Comparison of ENCODE assay signal across 35 cellular contexts in genomic region chr4:52704133-52704532, GRCh38. TPM values are rescaled to one million over a fixed set of nuclear protein-coding genes. Genes with fewer than 3 reads are reported as not detected.
DNase-seq lines count a peak whose midpoint lies in the region; ATAC-seq, FAIRE-seq and TF ChIP-seq lines count a peak whose summit lies in the region.
"Had no signal": no experiment of that assay in that cellular context is flagged by ENCODE, and none has a peak within 500 bp of the region (broad histone marks: within the 10 kb centered on the region; RNA-seq: fewer than 3 reads in every experiment).

No MANE protein-coding gene starts in this region.

- H3K4me3 ChIP-seq in bronchial epithelial cell (ENCODE audit: low read depth, low read length): no peak overlapping the region
- no peak overlapping the region for H3K4me3 ChIP-seq in neural progenitor cell
- H3K4me3 ChIP-seq: coronary artery, gastrocnemius medialis, pancreas, SJCRH30 had no signal

- H3K79me2 ChIP-seq in neural progenitor cell (ENCODE audit: low read depth): no peaks in the 10 kb centered on the region

- H3K27ac ChIP-seq in neural progenitor cell: no peak overlapping the region
- H3K27ac ChIP-seq: coronary artery, gastrocnemius medialis, pancreas, SJCRH30, WERI-Rb-1 had no signal

- H3K4me1 Mint-ChIP-seq in activated CD8-positive, alpha-beta T cell treated with anti-CD3 and anti-CD28 coated beads for 36 hours (ENCODE audit: low read depth): no peaks in the 10 kb centered on the region
- no peaks in the 10 kb centered on the region for H3K4me1 Mint-ChIP-seq in neural progenitor cell
- H3K4me1 Mint-ChIP-seq: CD14-positive monocyte, nephron progenitor cell had no signal

- H3K9ac ChIP-seq in neural progenitor cell: no peak overlapping the region

- H4K20me1 ChIP-seq in neural progenitor cell (ENCODE audit: low read depth): no peaks in the 10 kb centered on the region

- no peak overlapping the region for H3K4me3 Mint-ChIP-seq in activated CD8-positive, alpha-beta T cell treated with anti-CD3 and anti-CD28 coated beads for 36 hours
- H3K4me3 Mint-ChIP-seq in neural progenitor cell: no peak overlapping the region
- H3K4me3 Mint-ChIP-seq: activated CD4-positive, alpha-beta T cell treated with anti-CD3 and anti-CD28 coated beads, Interleukin-2, amount 10 ng/mL, durations not matched to agents 24 days and 14 days; activated naive CD8-positive, alpha-beta T cell; CD14-positive monocyte; nephron progenitor cell; stimulated activated naive B cell treated with anti-CD40 and anti-IgM and Interleukin-4, amounts not matched to agents 10 μg/mL and 1 μg/mL and 100 μg/mL, for 72 hours; type B pancreatic cell had no signal

- no peaks in the 10 kb centered on the region for H3K9me3 Mint-ChIP-seq in activated CD8-positive, alpha-beta T cell treated with anti-CD3 and anti-CD28 coated beads for 36 hours
- no peaks in the 10 kb centered on the region for H3K9me3 Mint-ChIP-seq in neural progenitor cell
- H3K9me3 Mint-ChIP-seq: nephron progenitor cell, type B pancreatic cell had no signal

- peaks cover 1% of the 10 kb centered on the region for H3K27me3 Mint-ChIP-seq in activated CD8-positive, alpha-beta T cell treated with anti-CD3 and anti-CD28 coated beads for 36 hours
- peaks cover 7% of the 10 kb centered on the region for H3K27me3 Mint-ChIP-seq in neural progenitor cell (ENCODE audit: insufficient read depth, low read depth)
- H3K27me3 Mint-ChIP-seq: activated naive CD8-positive, alpha-beta T cell; stimulated activated naive B cell treated with anti-CD40 and anti-IgM and Interleukin-4, amounts not matched to agents 10 μg/mL and 1 μg/mL and 100 μg/mL, for 72 hours; type B pancreatic cell had no signal

- POLR2A ChIA-PET in activated CD8-positive, alpha-beta T cell treated with anti-CD3 and anti-CD28 coated beads for 36 hours (lab: Charles Lee): interaction anchor here (1.0 to 1.2 kb wide), 2 partner anchors 8 to 9 kb away, joined by 3 to 4 read pairs; no protein-coding TSS in a partner anchor

- TF ChIP-seq CTCF in bronchial epithelial cell (IDR thresholded peaks at IDR 0.05; ENCODE audit: insufficient read depth, low read length, severe bottlenecking): no peak
- no peak for TF ChIP-seq CTCF in activated CD8-positive, alpha-beta T cell treated with anti-CD3 and anti-CD28 coated beads for 36 hours (IDR thresholded peaks at IDR 0.05)
- TF ChIP-seq CTCF in neural progenitor cell (IDR thresholded peaks at IDR 0.05): no peak

- H3K9me3 ChIP-seq in neural progenitor cell (ENCODE audit: low read depth): no peaks in the 10 kb centered on the region
- H3K9me3 ChIP-seq: Caco-2, gastrocnemius medialis, pancreas, SJCRH30 had no signal

- no peaks in the 10 kb centered on the region for H3K4me1 ChIP-seq in neural progenitor cell
- H3K4me1 ChIP-seq: Caco-2, gastrocnemius medialis, pancreas, SJCRH30 had no signal

- no peaks in the 10 kb centered on the region for H3K27me3 ChIP-seq in bronchial epithelial cell (ENCODE audit: control insufficient read depth, insufficient read depth, low read length)
- no peaks in the 10 kb centered on the region for H3K27me3 ChIP-seq in neural progenitor cell
- H3K27me3 ChIP-seq: gastrocnemius medialis, pancreas, SJCRH30 had no signal

- peak; percentile 63 for DNase-seq in DMS79 treated with DMSO at 0.1 percent for 48 hours (lab: John Stamatoyannopoulos, UW)
- DNase-seq in M059J (ENCODE audit: low read depth): peak; percentile 2
- peak; percentile 15 for DNase-seq in bronchial epithelial cell (ENCODE audit: low read depth)
- peak; percentile 8 for DNase-seq in myocyte (ENCODE audit: low read depth)
- no peak for DNase-seq in activated CD8-positive, alpha-beta T cell treated with anti-CD3 and anti-CD28 coated beads for 36 hours
- DNase-seq in UCSD-AML1 (lab: John Stamatoyannopoulos, UW; ENCODE audit: unreplicated experiment): no peak
- no peak for DNase-seq in neural progenitor cell (ENCODE audit: low spot score)
- DNase-seq: activated CD4-positive, alpha-beta T cell treated with anti-CD3 and anti-CD28 coated beads, Interleukin-2, amount 10 ng/mL, durations not matched to agents 24 days and 14 days; activated effector memory CD4-positive, alpha-beta T cell treated with anti-CD3 and anti-CD28 coated beads, Interleukin-2, amount 50 U/mL, for 16 hours; activated T-cell treated with anti-CD3 and anti-CD28 coated beads, Interleukin-2, amount 50 U/mL, for 1 hour; aorta; Caco-2; caudate nucleus; DND-41; effector memory CD4-positive, alpha-beta T cell; erythroblast; gastrocnemius medialis; GF-D8; KBM-7; NCI-H1417 treated with DMSO at 0.1 percent for 48 hours; NCI-H2107; NCI-H774; nephron progenitor cell; pancreas; SJCRH30; small intestine; stimulated activated naive B cell treated with anti-CD40 and anti-IgM and Interleukin-4, amounts not matched to agents 10 μg/mL and 1 μg/mL and 100 μg/mL, for 72 hours; substantia nigra; SW 1271; WERI-Rb-1 had no signal

- ATAC-seq in activated CD8-positive, alpha-beta T cell treated with anti-CD3 and anti-CD28 coated beads for 36 hours: no peak
- ATAC-seq: gastrocnemius medialis; pancreas; stimulated activated naive B cell treated with anti-CD40 and anti-IgM and Interleukin-4, amounts not matched to agents 10 μg/mL and 1 μg/mL and 100 μg/mL, for 72 hours had no signal

- no peaks in the 10 kb centered on the region for H3K36me3 Mint-ChIP-seq in activated CD8-positive, alpha-beta T cell treated with anti-CD3 and anti-CD28 coated beads for 36 hours (ENCODE audit: low read depth)
- H3K36me3 Mint-ChIP-seq in neural progenitor cell: no peaks in the 10 kb centered on the region
- H3K36me3 Mint-ChIP-seq: activated naive CD8-positive, alpha-beta T cell; CD14-positive monocyte; stimulated activated naive B cell treated with anti-CD40 and anti-IgM and Interleukin-4, amounts not matched to agents 10 μg/mL and 1 μg/mL and 100 μg/mL, for 72 hours; type B pancreatic cell had no signal

- intact Hi-C loops in activated CD8-positive, alpha-beta T cell treated with anti-CD3 and anti-CD28 coated beads for 36 hours (cut with micrococcal nuclease): no loop called here

- CTCF ChIA-PET in activated CD8-positive, alpha-beta T cell treated with anti-CD3 and anti-CD28 coated beads for 36 hours (lab: Charles Lee): no interaction called here

- no peaks in the 10 kb centered on the region for H3F3A ChIP-seq in neural progenitor cell (ENCODE audit: low read depth)

- no peaks in the 10 kb centered on the region for H3K36me3 ChIP-seq in bronchial epithelial cell (ENCODE audit: control insufficient read depth, insufficient read depth, low read length)
- no peaks in the 10 kb centered on the region for H3K36me3 ChIP-seq in neural progenitor cell
- H3K36me3 ChIP-seq: gastrocnemius medialis, pancreas, SJCRH30, WERI-Rb-1 had no signal

- no peak overlapping the region for H3K4me2 ChIP-seq in neural progenitor cell

- FAIRE-seq in bronchial epithelial cell (lab: Jason Lieb, UNC): no peak
- FAIRE-seq: H1, pancreas, small intestine had no signal

- H3K27ac Mint-ChIP-seq in activated CD8-positive, alpha-beta T cell treated with anti-CD3 and anti-CD28 coated beads for 36 hours: no peak overlapping the region
- H3K27ac Mint-ChIP-seq in neural progenitor cell: no peak overlapping the region
- H3K27ac Mint-ChIP-seq: activated CD4-positive, alpha-beta T cell treated with anti-CD3 and anti-CD28 coated beads, Interleukin-2, amount 10 ng/mL, durations not matched to agents 24 days and 14 days; activated naive CD8-positive, alpha-beta T cell; CD14-positive monocyte; nephron progenitor cell; stimulated activated naive B cell treated with anti-CD40 and anti-IgM and Interleukin-4, amounts not matched to agents 10 μg/mL and 1 μg/mL and 100 μg/mL, for 72 hours; type B pancreatic cell had no signal

- no peak overlapping the region for H2AFZ ChIP-seq in neural progenitor cell (replicated peaks)

RNA-seq across cellular contexts. Expression of gene USP46, which starts 45.0 kb away (rescaled TPM):
- total RNA-seq in M059J (2014; rRNA removed; shearing (Covaris generic)): 5.2 and 11.4 TPM in 2 replicates
- total RNA-seq in bronchial epithelial cell (14.7 and 17.2 TPM in 2 replicates), myocyte (20.8 and 21.0 TPM in 2 replicates), neural progenitor cell (ENCODE audit: low replicate concordance) (27.7 and 51.3 TPM in 2 replicates)
- 12.2 TPM for polyA plus RNA-seq in myocyte (2012)
- 1 to 10 TPM; 2.8 TPM for total RNA-seq in activated CD8-positive, alpha-beta T cell treated with anti-CD3 and anti-CD28 coated beads for 36 hours

RNA-seq across cellular contexts. Expression of gene ERVMER34-1, which starts 47.1 kb away (rescaled TPM):
- not detected in 2 replicates for total RNA-seq in M059J (2014; rRNA removed; shearing (Covaris generic))
- total RNA-seq in bronchial epithelial cell: 0.51 and 3.2 TPM in 2 replicates
- 0.10 and 0.13 TPM in 2 replicates for total RNA-seq in myocyte
- not detected for polyA plus RNA-seq in myocyte (2012)
- total RNA-seq in activated CD8-positive, alpha-beta T cell treated with anti-CD3 and anti-CD28 coated beads for 36 hours: under 1 TPM; 0.07 TPM
- total RNA-seq in neural progenitor cell (ENCODE audit: low replicate concordance): 2.0 and 2.1 TPM in 2 replicates
- total RNA-seq: gastrocnemius medialis had no signal
- polyA plus RNA-seq: aorta, CD14-positive monocyte had no signal

Comparison
In these comparisons a context has a peak if more than half of its experiments do, and no peak if none do; other contexts are left out.
1. DNase-seq: peak in DMS79 treated with DMSO at 0.1 percent for 48 hours (single experiment), M059J (single experiment), bronchial epithelial cell (single experiment) and myocyte (single experiment); none in activated CD8-positive, alpha-beta T cell treated with anti-CD3 and anti-CD28 coated beads for 36 hours (single experiment), UCSD-AML1 (single experiment) and neural progenitor cell (single experiment).